Comparison of ENCODE assay signal across 10 cellular contexts in the genomic region with DNA sequence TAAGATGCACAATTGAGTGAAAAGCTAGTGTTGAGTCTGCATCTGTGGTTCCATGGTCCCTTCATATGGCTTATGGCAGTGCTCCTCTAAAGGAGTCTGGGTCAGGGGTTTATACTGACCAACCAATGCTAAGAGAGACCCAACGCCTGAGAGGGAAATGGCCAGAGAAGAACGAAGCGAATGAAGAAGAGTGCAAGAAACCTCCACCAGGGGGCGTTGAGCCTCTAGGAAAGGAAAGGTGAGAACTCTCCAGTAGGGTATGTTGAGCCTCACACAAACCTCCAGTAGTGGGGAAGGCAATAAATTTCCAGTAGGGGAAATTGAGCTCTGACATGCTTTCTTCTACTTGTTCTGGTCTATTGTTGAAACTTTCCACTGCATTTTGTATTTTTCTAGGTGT.
A peak's percentile ranks its signal among the peaks of the same experiment; 100 is the strongest.
DNase-seq lines count a peak whose midpoint lies in the region; ATAC-seq, FAIRE-seq and TF ChIP-seq lines count a peak whose summit lies in the region.
"Had no signal": no experiment of that assay in that cellular context is flagged by ENCODE, and none has a peak within 500 bp of the region (broad histone marks: within the 10 kb centered on the region; RNA-seq: fewer than 3 reads in every experiment).

No MANE protein-coding gene starts in this region.

- H3K36me3 ChIP-seq in HepG2 (replicated peaks in 1 of 2; ENCODE audit: control insufficient read depth in 1 of 2, insufficient read depth in 2 of 2, low read length in 2 of 2), result no peaks in the 10 kb centered on the region

- intact Hi-C loops in HepG2 (cut with micrococcal nuclease; ENCODE audit: unreplicated experiment), result no loop called here
- intact Hi-C loops in Right ventricle myocardium superior (cut with DNase I), result no loop called here

- no peak for FAIRE-seq in HepG2 (lab: Jason Lieb, UNC)

- no peaks in the 10 kb centered on the region for H4K20me1 ChIP-seq in HepG2 (ENCODE audit: insufficient read depth, low read length)

- no peak overlapping the region for H2AFZ ChIP-seq in HepG2 (ENCODE audit: low read length)

- no peak overlapping the region for H3K27ac ChIP-seq in HepG2 (ENCODE audit: extremely low read length, insufficient read depth, low read length)
- H3K27ac ChIP-seq: RWPE1 had no signal

- BruUV-seq in HepG2 (replicated peaks; lab: Mats Ljungman, UMichigan), result no TSS peak

- H3K4me1 ChIP-seq in HepG2 (ENCODE audit: insufficient read depth, low read length), result no peaks in the 10 kb centered on the region

- POLR2A ChIA-PET in HepG2 (lab: Yijun Ruan, JAX), result no interaction called here

- peak; percentile 44; the same call in 1 of the 3 replicates for ATAC-seq in HepG2
- ATAC-seq in Right ventricle myocardium superior (ENCODE audit: poor library complexity), result no peak

- peak; percentile 38 for TF ChIP-seq CTCF in HFF-Myc (IDR thresholded peaks at IDR 0.05; ENCODE audit: low read depth, low read length, missing control alignments)
- no peak for TF ChIP-seq CTCF in HepG2 (CRISPR knock-in tag; IDR thresholded peaks at IDR 0.05)

- CTCF ChIA-PET in HepG2 (lab: Yijun Ruan, JAX; ENCODE audit: low intra/inter-chr PET ratio, low total read pairs), result no interaction called here

- H3K27me3 ChIP-seq in HepG2 (ENCODE audit: control insufficient read depth in 1 of 2, insufficient read depth in 2 of 2, low read length in 2 of 2), result no peaks in the 10 kb centered on the region; a peak in 1 of 5 replicates

- peaks cover 47% of the 10 kb centered on the region for H3K9me3 ChIP-seq in HepG2 (ENCODE audit: low read length)

- H3K4me3 ChIP-seq in HFF-Myc (replicated peaks; ENCODE audit: low read depth, low read length) (no peak overlapping the region), HepG2 (replicated peaks in 1 of 3; ENCODE audit: insufficient read depth in 1 of 3, low read depth in 2 of 3, low read length in 3 of 3) (no peak overlapping the region)

- TF ChIP-seq EP300 in HepG2 (IDR thresholded peaks at IDR 0.05; ENCODE audit: low read depth in 2 of 2, low read length in 2 of 2) (no peak), HepG2 (CRISPR knock-in tag; IDR thresholded peaks at IDR 0.05; ENCODE audit: borderline replicate concordance) (no peak)

- in situ Hi-C loops in HepG2 (cut with HindIII; ENCODE audit: extremely low pct_ligation_motif_present, low pct_unique_long_range_greater_than_20kb), result no loop called here

- peak; percentile 67 for DNase-seq in NCI-H82 (lab: John Stamatoyannopoulos, UW)
- DNase-seq in NCI-H82 treated with DMSO at 0.1 percent for 48 hours (lab: John Stamatoyannopoulos, UW; ENCODE audit: unreplicated experiment), result no peak
- DNase-seq in HFF-Myc (ENCODE audit: extremely low read depth, low read depth), result no peak
- DNase-seq in UCSD-AML1 (lab: John Stamatoyannopoulos, UW; ENCODE audit: unreplicated experiment), result peak; percentile 9
- peak; percentile 25 for DNase-seq in HepG2 (ENCODE audit: low spot score)
- DNase-seq in DMS153 (lab: John Stamatoyannopoulos, UW), result no peak
- DNase-seq in superior temporal gyrus (ENCODE audit: extremely low spot score), result no peak
- DNase-seq in Right ventricle myocardium superior, result no peak
- DNase-seq: activated effector memory CD4-positive, alpha-beta T cell treated with anti-CD3 and anti-CD28 coated beads, Interleukin-2, amount 50 U/mL, for 16 hours had no signal

- TF ChIP-seq RAD21 in HepG2 (CRISPR knock-in tag; IDR thresholded peaks at IDR 0.05), result no peak

- WGBS in HepG2 (ENCODE audit: low lambda C conversion rate), result 1% methylated on average over 4 of the region's 4 CpGs

- H3K9ac ChIP-seq in HepG2 (ENCODE audit: insufficient read depth, low read depth, low read length), result no peak overlapping the region

- no peak for TF ChIP-seq POLR2A in HepG2 (IDR thresholded peaks at IDR 0.05; ENCODE audit: insufficient read depth in 1 of 2, low read depth in 2 of 2, low read length in 2 of 2)

- no peak overlapping the region for H3K4me2 ChIP-seq in HepG2 (ENCODE audit: low read depth, low read length)

- H3K79me2 ChIP-seq in HepG2 (ENCODE audit: insufficient read depth, low read length), result no peaks in the 10 kb centered on the region

TF ChIP-seq in HepG2, 621 proteins besides CTCF, POLR2A, EP300 and RAD21:
- TF ChIP-seq ZNF549 (CRISPR knock-in tag; IDR thresholded peaks at IDR 0.05) (no peak), SMC3 (IDR thresholded peaks at IDR 0.05; ENCODE audit: low read length) (peak; percentile 25; the same call in 1 of the 2 replicates), ZNF296 (CRISPR knock-in tag; conservative IDR thresholded peaks at IDR 0.05) (no peak)
- TF ChIP-seq, protein P1, sequence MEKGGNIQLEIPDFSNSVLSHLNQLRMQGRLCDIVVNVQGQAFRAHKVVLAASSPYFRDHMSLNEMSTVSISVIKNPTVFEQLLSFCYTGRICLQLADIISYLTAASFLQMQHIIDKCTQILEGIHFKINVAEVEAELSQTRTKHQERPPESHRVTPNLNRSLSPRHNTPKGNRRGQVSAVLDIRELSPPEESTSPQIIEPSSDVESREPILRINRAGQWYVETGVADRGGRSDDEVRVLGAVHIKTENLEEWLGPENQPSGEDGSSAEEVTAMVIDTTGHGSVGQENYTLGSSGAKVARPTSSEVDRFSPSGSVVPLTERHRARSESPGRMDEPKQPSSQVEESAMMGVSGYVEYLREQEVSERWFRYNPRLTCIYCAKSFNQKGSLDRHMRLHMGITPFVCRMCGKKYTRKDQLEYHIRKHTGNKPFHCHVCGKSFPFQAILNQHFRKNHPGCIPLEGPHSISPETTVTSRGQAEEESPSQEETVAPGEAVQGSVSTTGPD (CRISPR knock-in tag; IDR thresholded peaks at IDR 0.05), result no peak

Comparison
In these comparisons a context has a peak if more than half of its experiments do, and no peak if none do; other contexts are left out.
1. DNase-seq: peak in NCI-H82 (single experiment), UCSD-AML1 (single experiment) and HepG2 (single experiment); none in NCI-H82 treated with DMSO at 0.1 percent for 48 hours (single experiment), HFF-Myc (single experiment), DMS153 (single experiment), superior temporal gyrus (single experiment) and Right ventricle myocardium superior (single experiment).